Comparison of ENCODE assay signal across 8 cellular contexts in the genomic region with DNA sequence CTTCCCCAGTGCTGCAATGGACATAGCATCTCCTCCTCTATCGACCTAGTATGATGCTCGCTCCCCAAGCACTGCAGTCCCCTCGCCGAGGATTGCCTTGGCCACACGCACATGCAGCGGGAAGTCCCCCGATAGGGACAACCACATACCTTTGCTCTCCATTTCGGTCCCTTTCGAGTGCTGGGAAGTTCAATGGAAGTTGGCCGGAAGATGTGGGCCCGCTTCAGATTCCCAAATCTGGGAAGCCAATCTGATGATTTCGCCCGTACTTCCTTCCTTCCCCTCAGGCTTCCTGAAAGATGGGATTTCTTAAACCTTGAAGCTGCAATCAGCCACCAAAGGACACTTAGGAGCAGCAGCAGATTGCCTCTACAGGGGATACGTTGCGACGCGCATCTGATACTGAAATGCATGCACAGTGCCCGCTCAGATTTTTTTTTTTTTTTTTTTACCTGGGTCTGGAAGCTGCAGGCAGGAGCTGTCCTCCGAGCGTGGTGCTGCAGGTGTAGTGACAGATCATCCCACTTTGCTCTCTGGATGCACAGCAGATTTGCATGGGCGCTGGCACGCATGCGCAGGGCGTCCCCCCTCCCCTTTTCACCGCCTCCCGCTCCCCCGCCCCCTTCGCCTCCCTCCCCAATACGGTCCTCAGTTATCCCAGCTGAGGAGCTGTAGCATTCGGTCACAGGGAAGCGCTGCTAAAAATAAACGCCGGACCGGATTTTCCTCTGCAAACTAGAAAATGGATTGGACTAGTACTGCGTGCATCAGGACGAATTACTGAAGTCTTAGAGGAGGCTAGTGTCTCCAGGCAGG. TPM values are rescaled to one million over a fixed set of nuclear protein-coding genes. Genes with fewer than 3 reads are reported as not detected.
A peak's percentile ranks its signal among the peaks of the same experiment; 100 is the strongest.
DNase-seq lines count a peak whose midpoint lies in the region; ATAC-seq and TF ChIP-seq lines count a peak whose summit lies in the region.

A gene (minus strand): TSS at position 510 of the 816 bp plus-strand sequence.

- peaks cover 49% of the 10 kb centered on the region for H3K27me3 Mint-ChIP-seq in nephron (ENCODE audit: low read depth)

- H3K4me1 Mint-ChIP-seq in nephron, result peaks cover 14% of the 10 kb centered on the region

- ATAC-seq in GM19397 (IDR thresholded peaks at IDR 0.05; ENCODE audit: unreplicated experiment) (no peak), GM18909 (IDR thresholded peaks at IDR 0.05; ENCODE audit: poor library complexity, unreplicated experiment) (no peak)

- no peaks in the 10 kb centered on the region for H3K9me3 Mint-ChIP-seq in nephron

- no peaks in the 10 kb centered on the region for H3K36me3 Mint-ChIP-seq in nephron (ENCODE audit: low read depth)

- H3K4me3 Mint-ChIP-seq in nephron, result peak within 1 kb of the TSS; percentile 68 to 83 (median 72)

- in situ Hi-C loops in SK-MEL-5 (cut with HindIII; ENCODE audit: low pct_unique_long_range_greater_than_20kb, low sequenced_read_pairs), result no loop called here

- no peak within 1 kb of the TSS for H3K27ac Mint-ChIP-seq in nephron

- DNase-seq in Ammon's horn (ENCODE audit: low spot score) (peak; percentile 89), LHCN-M2 (ENCODE audit: low read depth) (peak; percentile 15), SK-MEL-5 (ENCODE audit: low read depth, low spot score) (peak; percentile 90), fibroblast of pulmonary artery (ENCODE audit: low read depth) (peak; percentile 18), amniotic stem cell (lab: John Stamatoyannopoulos, UW) (no peak)

- no peak within 1 kb of the TSS for H3K4me3 ChIP-seq in fibroblast of pulmonary artery (replicated peaks; ENCODE audit: low read depth, low read length)

- TF ChIP-seq CTCF in fibroblast of pulmonary artery (IDR thresholded peaks at IDR 0.05; ENCODE audit: low read length, missing control alignments), result no peak
- TF ChIP-seq CTCF in nephron (IDR thresholded peaks at IDR 0.05; ENCODE audit: unreplicated experiment in 3 of 3), result no peak

RNA-seq across cellular contexts. Expression of the gene that starts here (rescaled TPM):
- total RNA-seq in LHCN-M2 (2014; rRNA removed), result not detected in 2 replicates
- polyA plus RNA-seq in LHCN-M2 (2012), result not detected
- total RNA-seq in SK-MEL-5 (2014; rRNA removed; shearing (Covaris generic)), result 21.8 and 32.5 TPM in 2 replicates
- 5.5 and 5.8 TPM in 2 replicates for polyA plus RNA-seq in SK-MEL-5 (2015; cell fraction: cytosol; rRNA removed)
- polyA plus RNA-seq in SK-MEL-5 (2015; cell fraction: nucleus; rRNA removed), result 0.53 and 3.1 TPM in 2 replicates

Comparison
In these comparisons a context has a peak if more than half of its experiments do, and no peak if none do; other contexts are left out.
1. RNA of the gene that starts here (total RNA-seq): 21.8 to 32.5 TPM in SK-MEL-5; not detected in LHCN-M2; every median in the first group is over 10 times any median in the second.
2. Peak in DNase-seq in LHCN-M2; RNA of the gene not detected or under 1 TPM.